ENCODE assay signal across 15 cellular contexts in genomic region chr11:76623884-76624419, GRCh38. TPM values are rescaled to one million over a fixed set of nuclear protein-coding genes. Genes with fewer than 3 reads are reported as not detected.
DNase-seq lines count a peak whose midpoint lies in the region; ATAC-seq and TF ChIP-seq lines count a peak whose summit lies in the region.
"Had no signal": no experiment of that assay in that cellular context is flagged by ENCODE, and none has a peak within 500 bp of the region (broad histone marks: within the 10 kb centered on the region; RNA-seq: fewer than 3 reads in every experiment).

No MANE protein-coding gene starts in this region.

- peak; percentile 3 for DNase-seq in cardiac septum (ENCODE audit: low spot score)
- no peak for DNase-seq in left cardiac atrium
- no peak for DNase-seq in brain microvascular endothelial cell
- DNase-seq in ureter (ENCODE audit: low spot score), result peak; percentile 38
- no peak for DNase-seq in NCI-H2029 (lab: John Stamatoyannopoulos, UW)
- no peak for DNase-seq in Karpas-422
- no peak for DNase-seq in Kasumi-1 (lab: John Stamatoyannopoulos, UW)
- DNase-seq: AML-193; CD4-positive, CD25-positive, alpha-beta regulatory T cell; DMS53; NCI-H1417 treated with DMSO at 0.1 percent for 48 hours; NCI-H2029 treated with DMSO at 0.1 percent for 48 hours; RPMI8226 had no signal

- WGBS in mesodermal cell (ENCODE audit: insufficient coverage in 2 of 2), 2 experiments, result 79 to 82% methylated on average over 6 of the region's 6 CpGs

- H3K4me1 ChIP-seq in mesodermal cell (ENCODE audit: control insufficient read depth, insufficient read depth, low read length, poor library complexity, severe bottlenecking), result peaks cover 36% of the 10 kb centered on the region
- H3K4me1 ChIP-seq in Karpas-422 (ENCODE audit: low read length), result peaks cover 23% of the 10 kb centered on the region

- H3K27ac ChIP-seq in brain microvascular endothelial cell, result peak overlapping the region; percentile 20
- peak overlapping the region; percentile 82 for H3K27ac ChIP-seq in mesodermal cell (ENCODE audit: low read depth, low read length, severe bottlenecking)
- no peak overlapping the region for H3K27ac ChIP-seq in Karpas-422 (ENCODE audit: low read length)

- H3K36me3 ChIP-seq in brain microvascular endothelial cell (replicated peaks) (no peaks in the 10 kb centered on the region), mesodermal cell (ENCODE audit: control insufficient read depth, insufficient read depth, low read length) (no peaks in the 10 kb centered on the region), Karpas-422 (ENCODE audit: insufficient read depth, low read length) (no peaks in the 10 kb centered on the region; the same call in 1 of the 2 replicates)

- no peaks in the 10 kb centered on the region for H3K9me2 ChIP-seq in Karpas-422 (replicated peaks; ENCODE audit: insufficient read depth, low read length)

- TF ChIP-seq CTCF in brain microvascular endothelial cell (IDR thresholded peaks at IDR 0.05; ENCODE audit: low read depth, low read length, missing control alignments), result no peak

- H3K9me3 ChIP-seq in mesodermal cell (ENCODE audit: control insufficient read depth, low read length), result peaks cover 13% of the 10 kb centered on the region
- no peaks in the 10 kb centered on the region; the same call in 1 of the 2 replicates for H3K9me3 ChIP-seq in Karpas-422 (ENCODE audit: low read length)

- H3K79me2 ChIP-seq in Karpas-422 (ENCODE audit: low read length), result no peaks in the 10 kb centered on the region

- no peak overlapping the region for H3K4me2 ChIP-seq in Karpas-422 (ENCODE audit: low read depth, low read length, poor library complexity, severe bottlenecking)

- H3K27me3 ChIP-seq in brain microvascular endothelial cell (replicated peaks), result no peaks in the 10 kb centered on the region
- H3K27me3 ChIP-seq in Karpas-422 (ENCODE audit: low read length), result peaks cover 2% of the 10 kb centered on the region; the same call in 1 of the 2 replicates

- ATAC-seq in left cardiac atrium, result no peak

- H3K9ac ChIP-seq in Karpas-422 (ENCODE audit: low read length), result no peak overlapping the region

- no peak overlapping the region for H3K4me3 ChIP-seq in brain microvascular endothelial cell (ENCODE audit: low read depth, low read length)
- no peak overlapping the region for H3K4me3 ChIP-seq in mesodermal cell (ENCODE audit: extremely low read depth, insufficient read depth, low read length, poor library complexity, severe bottlenecking)
- H3K4me3 ChIP-seq in Karpas-422 (ENCODE audit: low read length), result no peak overlapping the region

- intact Hi-C loops in cardiac septum (cut with DNase I), result no loop called here
- intact Hi-C loops in left cardiac atrium (cut with DNase I), result no loop called here

- H4K20me1 ChIP-seq in Karpas-422 (ENCODE audit: insufficient read depth, low read depth, low read length), result no peaks in the 10 kb centered on the region

- H2AFZ ChIP-seq in Karpas-422 (ENCODE audit: low read length), result no peak overlapping the region

- in situ Hi-C loops in brain microvascular endothelial cell (cut with HindIII; ENCODE audit: low pct_ligation_motif_present, low sequenced_read_pairs), result no loop called here

RNA-seq across cellular contexts. Expression of gene LRRC32, which starts 46.6 kb away (rescaled TPM):
- 33.5 TPM for total RNA-seq in cardiac septum
- total RNA-seq in left cardiac atrium, result 10 to 100 TPM; 43.8 to 88.2 TPM
- 96.7 TPM for polyA plus RNA-seq in mesodermal cell (2013, experiment 1 of 2)
- 105 TPM for polyA plus RNA-seq in mesodermal cell (2013, experiment 2 of 2)
- total RNA-seq in ureter, result 83.7 TPM
- 43.5 and 58.4 TPM in 2 replicates for total RNA-seq in Karpas-422 (2014; rRNA removed; shearing (Covaris generic); ENCODE audit: low replicate concordance)
- total RNA-seq: A673 had no signal

Comparison
In these comparisons a context has a peak if more than half of its experiments do, and no peak if none do; other contexts are left out.
1. DNase-seq: peak in cardiac septum (single experiment) and ureter (single experiment); none in left cardiac atrium (single experiment), brain microvascular endothelial cell (single experiment), NCI-H2029 (single experiment), Karpas-422 (single experiment) and Kasumi-1 (0 of 2).